9 cellular contexts compared by ENCODE assay signal in genomic region chrX:130393451-130394074, GRCh38. TPM values are rescaled to one million over a fixed set of nuclear protein-coding genes. Genes with fewer than 3 reads are reported as not detected.
DNase-seq lines count a peak whose midpoint lies in the region; ATAC-seq and TF ChIP-seq lines count a peak whose summit lies in the region.
"Had no signal": no experiment of that assay in that cellular context is flagged by ENCODE, and none has a peak within 500 bp of the region (broad histone marks: within the 10 kb centered on the region; RNA-seq: fewer than 3 reads in every experiment).

No MANE protein-coding gene starts in this region.

- peak; percentile 54 for TF ChIP-seq CTCF in KMS-11 (conservative IDR thresholded peaks at IDR 0.05; ENCODE audit: low read depth, low read length)
- TF ChIP-seq CTCF in ovary (IDR thresholded peaks at IDR 0.05), result no peak
- no peak for TF ChIP-seq CTCF in GM10248 (IDR thresholded peaks at IDR 0.05; ENCODE audit: control extremely low read depth, extremely low read depth, low read depth, missing control alignments)

- no peak for TF ChIP-seq POLR2A in ovary (IDR thresholded peaks at IDR 0.05)

- no peak for ATAC-seq in HG02870 (IDR thresholded peaks at IDR 0.05; ENCODE audit: unreplicated experiment)

- no peak for TF ChIP-seq EP300 in ovary (IDR thresholded peaks at IDR 0.05)

- H3K4me2 ChIP-seq in KMS-11, result no peak overlapping the region

- no peak overlapping the region for H3K9ac ChIP-seq in KMS-11

- H3K79me2 ChIP-seq in KMS-11 (ENCODE audit: insufficient read depth, low read depth), result no peaks in the 10 kb centered on the region

- CTCF ChIA-PET in GM10248 (lab: Yijun Ruan, JAX), result interaction anchor here (1.1 to 2.0 kb wide), 4 partner anchors 9 to 523 kb away, joined by 3 to 10 read pairs (median 4); partner anchors contain the start of genes GPR119 and RBMX2

- intact Hi-C loops in ovary (cut with DNase I), result no loop called here

- POLR2A ChIA-PET in GM10248 (lab: Yijun Ruan, JAX), result no interaction called here

- H3K4me1 ChIP-seq in KMS-11 (ENCODE audit: low read depth, poor library complexity, severe bottlenecking), result no peaks in the 10 kb centered on the region
- H3K4me1 ChIP-seq in ovary (ENCODE audit: insufficient read depth), result no peaks in the 10 kb centered on the region

- H3K27ac ChIP-seq in KMS-11 (no peak overlapping the region), ovary (no peak overlapping the region)

- WGBS in ovary, 3 donors, result 32 to 44% (median 34%) methylated on average over 5 of the region's 5 CpGs

- H3K4me3 ChIP-seq in KMS-11 (IDR thresholded peaks at IDR 0.05; ENCODE audit: insufficient read depth, low read depth, low read length) (no peak overlapping the region), ovary (no peak overlapping the region)

- no peaks in the 10 kb centered on the region for H3K36me3 ChIP-seq in KMS-11 (ENCODE audit: insufficient read depth)
- no peaks in the 10 kb centered on the region for H3K36me3 ChIP-seq in ovary

- H3K9me3 ChIP-seq in ovary, result no peaks in the 10 kb centered on the region

- H3K27me3 ChIP-seq in KMS-11 (ENCODE audit: insufficient read depth, low read depth), result no peaks in the 10 kb centered on the region
- no peaks in the 10 kb centered on the region for H3K27me3 ChIP-seq in ovary

- H2AFZ ChIP-seq in KMS-11 (ENCODE audit: low read depth), result no peak overlapping the region

- DNase-seq in Daoy (ENCODE audit: low read depth) (peak; percentile 38), SK-N-DZ (ENCODE audit: low spot score) (peak; percentile 53), fibroblast of peridontal ligament (ENCODE audit: extremely low read depth) (peak; percentile 67), ovary (peak in 3 of 5 donors; percentile 25 to 42 (median 27)), SHP77 treated with DMSO at 0.1 percent for 48 hours (lab: John Stamatoyannopoulos, UW) (no peak), GM10248 (ENCODE audit: extremely low spot score) (no peak)
- DNase-seq: activated B cell treated with CpG ODN at 0.5 μM for 24 hours had no signal

- no peaks in the 10 kb centered on the region for H4K20me1 ChIP-seq in KMS-11 (ENCODE audit: insufficient read depth)

RNA-seq across cellular contexts. Expression of gene GPR119, which starts 8.1 kb away (rescaled TPM):
- total RNA-seq in Daoy (2014; rRNA removed; shearing (Covaris generic)), result not detected in 2 replicates
- polyA plus RNA-seq in SK-N-DZ (2014; cell fraction: cytosol; rRNA removed), result 0.99 TPM in 1 of 2 replicates, not detected in the other
- not detected in 2 replicates for polyA plus RNA-seq in SK-N-DZ (2014; cell fraction: nucleus; rRNA removed)
- not detected for total RNA-seq in ovary
- not detected for polyA plus RNA-seq in ovary
- total RNA-seq: activated B cell treated with CpG ODN at 0.5 μM for 24 hours had no signal

RNA-seq across cellular contexts. Expression of gene RBMX2, which starts 8.2 kb away (rescaled TPM):
- total RNA-seq in Daoy (2014; rRNA removed; shearing (Covaris generic)), result 24.3 and 28.0 TPM in 2 replicates
- polyA plus RNA-seq in SK-N-DZ (2014; cell fraction: cytosol; rRNA removed), result 31.8 and 36.3 TPM in 2 replicates
- polyA plus RNA-seq in SK-N-DZ (2014; cell fraction: nucleus; rRNA removed), result 15.2 and 23.1 TPM in 2 replicates
- total RNA-seq in ovary, result 10 to 100 TPM; 12.8 to 20.6 (median 17.0) TPM
- 10 to 100 TPM; 24.4 to 50.2 TPM for polyA plus RNA-seq in ovary

RNA-seq across cellular contexts. Expression of gene SLC25A14, which starts 53.8 kb away (rescaled TPM):
- 14.1 and 24.4 TPM in 2 replicates for total RNA-seq in Daoy (2014; rRNA removed; shearing (Covaris generic))
- 27.5 and 27.8 TPM in 2 replicates for polyA plus RNA-seq in SK-N-DZ (2014; cell fraction: cytosol; rRNA removed)
- polyA plus RNA-seq in SK-N-DZ (2014; cell fraction: nucleus; rRNA removed), result 65.1 and 73.1 TPM in 2 replicates
- 10 to 100 TPM in 3 of 7 donors, 1 to 10 TPM in 4; 6.8 to 15.1 (median 10.0) TPM for total RNA-seq in ovary
- 10 to 100 TPM; 12.4 to 16.3 TPM for polyA plus RNA-seq in ovary

Comparison
In these comparisons a context has a peak if more than half of its experiments do, and no peak if none do; other contexts are left out.
1. DNase-seq: peak in Daoy (single experiment), SK-N-DZ (single experiment), fibroblast of peridontal ligament (single experiment) and ovary (3 of 5); none in SHP77 treated with DMSO at 0.1 percent for 48 hours (single experiment) and GM10248 (single experiment).